ENCODE assay signal across 18 cellular contexts in genomic region chr10:49508654-49509053, GRCh38. TPM values are rescaled to one million over a fixed set of nuclear protein-coding genes. Genes with fewer than 3 reads are reported as not detected.
A peak's percentile ranks its signal among the peaks of the same experiment; 100 is the strongest.
DNase-seq lines count a peak whose midpoint lies in the region; ATAC-seq and TF ChIP-seq lines count a peak whose summit lies in the region.
"Had no signal": no experiment of that assay in that cellular context is flagged by ENCODE, and none has a peak within 500 bp of the region (broad histone marks: within the 10 kb centered on the region; RNA-seq: fewer than 3 reads in every experiment).

No MANE protein-coding gene starts in this region.

- no peak overlapping the region for H3K4me3 ChIP-seq in osteoblast (ENCODE audit: insufficient read depth, low read length)
- H3K4me3 ChIP-seq: A549, esophagus squamous epithelium had no signal

- H3K27me3 Mint-ChIP-seq in activated T-cell treated with anti-CD3 and anti-CD28 coated beads, Interleukin-2, amount 50 U/mL, for 4 hours (ENCODE audit: low read depth) = no peaks in the 10 kb centered on the region
- H3K27me3 Mint-ChIP-seq in activated B cell treated with CpG ODN at 0.5 μM for 24 hours (no peaks in the 10 kb centered on the region), natural killer cell (ENCODE audit: low read depth in 2 of 2) (no peaks in the 10 kb centered on the region)
- H3K27me3 Mint-ChIP-seq: IgD-negative memory B cell had no signal

- intact Hi-C loops in activated B cell treated with CpG ODN at 0.5 μM for 24 hours (cut with micrococcal nuclease) (no loop called here), natural killer cell (cut with micrococcal nuclease) (no loop called here)

- no peaks in the 10 kb centered on the region for H3K27me3 ChIP-seq in osteoblast (ENCODE audit: insufficient read depth, low read length)
- H3K27me3 ChIP-seq: esophagus squamous epithelium had no signal

- no peak overlapping the region for H3K4me2 ChIP-seq in osteoblast (ENCODE audit: insufficient read depth, low read length)
- H3K4me2 ChIP-seq: A549 had no signal

- peaks cover 19% of the 10 kb centered on the region for H3K36me3 Mint-ChIP-seq in activated T-cell treated with anti-CD3 and anti-CD28 coated beads, Interleukin-2, amount 50 U/mL, for 4 hours (ENCODE audit: insufficient read depth)
- H3K36me3 Mint-ChIP-seq in activated B cell treated with CpG ODN at 0.5 μM for 24 hours (ENCODE audit: low read depth) (peaks cover 22% of the 10 kb centered on the region), natural killer cell (no peaks in the 10 kb centered on the region)

- CTCF ChIA-PET in activated B cell treated with CpG ODN at 0.5 μM for 24 hours (lab: Charles Lee) = no interaction called here

- H3K36me3 ChIP-seq in osteoblast (ENCODE audit: insufficient read depth, low read length) = peaks cover 15% of the 10 kb centered on the region

- H3K4me1 ChIP-seq in osteoblast (ENCODE audit: insufficient read depth, low read length) = no peaks in the 10 kb centered on the region
- H3K4me1 ChIP-seq: A549 had no signal

- H3K27ac ChIP-seq in osteoblast (ENCODE audit: low read depth, low read length) = no peak overlapping the region
- H3K27ac ChIP-seq: A549, esophagus squamous epithelium had no signal

- peaks cover 28% of the 10 kb centered on the region for H3K4me1 Mint-ChIP-seq in activated T-cell treated with anti-CD3 and anti-CD28 coated beads, Interleukin-2, amount 50 U/mL, for 4 hours (ENCODE audit: low read depth)
- peaks cover 20% of the 10 kb centered on the region for H3K4me1 Mint-ChIP-seq in activated B cell treated with CpG ODN at 0.5 μM for 24 hours
- peaks cover 26 to 37% of the 10 kb centered on the region in 2 donors for H3K4me1 Mint-ChIP-seq in natural killer cell

- no peaks in the 10 kb centered on the region for H3K9me3 Mint-ChIP-seq in activated T-cell treated with anti-CD3 and anti-CD28 coated beads, Interleukin-2, amount 50 U/mL, for 4 hours
- H3K9me3 Mint-ChIP-seq in activated B cell treated with CpG ODN at 0.5 μM for 24 hours (no peaks in the 10 kb centered on the region), natural killer cell (no peaks in the 10 kb centered on the region)
- H3K9me3 Mint-ChIP-seq: activated naive CD4-positive, alpha-beta T cell treated with anti-CD3 and anti-CD28 coated beads, Interleukin-2, amount 10 ng/mL, durations not matched to agents 7 days and 5 days; CD8-positive, alpha-beta memory T cell; IgD-negative memory B cell had no signal

- H3K79me2 ChIP-seq in osteoblast (ENCODE audit: insufficient read depth, low read length) = peaks cover 60% of the 10 kb centered on the region

- no peak for ATAC-seq in activated T-cell treated with anti-CD3 and anti-CD28 coated beads, Interleukin-2, amount 50 U/mL, for 4 hours
- peak; percentile 33 for ATAC-seq in GM19043 (IDR thresholded peaks at IDR 0.05; ENCODE audit: low read depth, unreplicated experiment)
- ATAC-seq in activated B cell treated with CpG ODN at 0.5 μM for 24 hours (ENCODE audit: low read depth) = peak; percentile 34
- ATAC-seq in natural killer cell = peak in 2 of 3 donors; percentile 17 to 18
- ATAC-seq: A549 had no signal

- TF ChIP-seq CTCF in activated B cell treated with CpG ODN at 0.5 μM for 24 hours (IDR thresholded peaks at IDR 0.05) (no peak), natural killer cell (IDR thresholded peaks at IDR 0.05) (no peak), osteoblast (IDR thresholded peaks at IDR 0.05; ENCODE audit: extremely low read depth, low read depth, low read length) (no peak)

- H3K27ac Mint-ChIP-seq in activated B cell treated with CpG ODN at 0.5 μM for 24 hours (peak overlapping the region; percentile 70), natural killer cell (peak overlapping the region; percentile 17 to 52)
- H3K27ac Mint-ChIP-seq: activated naive CD4-positive, alpha-beta T cell treated with anti-CD3 and anti-CD28 coated beads, Interleukin-2, amount 10 ng/mL, durations not matched to agents 7 days and 5 days; IgD-negative memory B cell had no signal

- no peak for DNase-seq in activated T-cell treated with anti-CD3 and anti-CD28 coated beads, Interleukin-2, amount 50 U/mL, for 4 hours
- DNase-seq in activated T-cell treated with anti-CD3 and anti-CD28 coated beads for 4 hours (no peak), activated B cell treated with CpG ODN at 0.5 μM for 24 hours (no peak), natural killer cell (no peak), mesenteric fat pad (ENCODE audit: low spot score) (no peak), NK-92 (lab: John Stamatoyannopoulos, UW; ENCODE audit: unreplicated experiment) (no peak), osteoblast (ENCODE audit: insufficient read length, low spot score, missing footprints) (no peak)
- DNase-seq: esophagus squamous epithelium, mesenchymal stem cell, NCI-H1930, NCI-H446 treated with DMSO at 0.1 percent for 48 hours, SHP77, T-helper 9 cell had no signal

- POLR2A ChIA-PET in activated B cell treated with CpG ODN at 0.5 μM for 24 hours (lab: Charles Lee) = no interaction called here

- peaks cover 29% of the 10 kb centered on the region for H4K20me1 ChIP-seq in osteoblast (ENCODE audit: insufficient read depth, low read length)

- peak overlapping the region; percentile 16 for H3K4me3 Mint-ChIP-seq in activated T-cell treated with anti-CD3 and anti-CD28 coated beads, Interleukin-2, amount 50 U/mL, for 4 hours
- no peak overlapping the region for H3K4me3 Mint-ChIP-seq in activated B cell treated with CpG ODN at 0.5 μM for 24 hours
- peak overlapping the region; percentile 54 for H3K4me3 Mint-ChIP-seq in natural killer cell
- H3K4me3 Mint-ChIP-seq: activated naive CD4-positive, alpha-beta T cell treated with anti-CD3 and anti-CD28 coated beads, Interleukin-2, amount 10 ng/mL, durations not matched to agents 7 days and 5 days; IgD-negative memory B cell had no signal

- H2AFZ ChIP-seq in osteoblast (ENCODE audit: low read length) = no peak overlapping the region

- no peaks in the 10 kb centered on the region for H3K9me3 ChIP-seq in osteoblast (ENCODE audit: low read depth, low read length)
- H3K9me3 ChIP-seq: A549, esophagus squamous epithelium had no signal

RNA-seq across cellular contexts. Expression of gene ERCC6, which starts 30.3 kb away (rescaled TPM):
- 10 to 100 TPM; 10.8 to 12.4 (median 11.1) TPM for total RNA-seq in activated T-cell treated with anti-CD3 and anti-CD28 coated beads, Interleukin-2, amount 50 U/mL, for 4 hours
- total RNA-seq in activated B cell treated with CpG ODN at 0.5 μM for 24 hours = 37.4 and 46.2 TPM in 2 replicates
- total RNA-seq in natural killer cell = 10 to 100 TPM; 36.4 to 54.6 (median 52.6) TPM
- 15.5 TPM for total RNA-seq in mesenteric fat pad
- 52.7 and 54.3 TPM in 2 replicates for total RNA-seq in osteoblast

Comparison
In these comparisons a context has a peak if more than half of its experiments do, and no peak if none do; other contexts are left out.
1. ATAC-seq: peak in GM19043 (single experiment), activated B cell treated with CpG ODN at 0.5 μM for 24 hours (single experiment) and natural killer cell (2 of 3); none in activated T-cell treated with anti-CD3 and anti-CD28 coated beads, Interleukin-2, amount 50 U/mL, for 4 hours (0 of 2).